ENCODE assay signal across 35 cellular contexts in the genomic region with DNA sequence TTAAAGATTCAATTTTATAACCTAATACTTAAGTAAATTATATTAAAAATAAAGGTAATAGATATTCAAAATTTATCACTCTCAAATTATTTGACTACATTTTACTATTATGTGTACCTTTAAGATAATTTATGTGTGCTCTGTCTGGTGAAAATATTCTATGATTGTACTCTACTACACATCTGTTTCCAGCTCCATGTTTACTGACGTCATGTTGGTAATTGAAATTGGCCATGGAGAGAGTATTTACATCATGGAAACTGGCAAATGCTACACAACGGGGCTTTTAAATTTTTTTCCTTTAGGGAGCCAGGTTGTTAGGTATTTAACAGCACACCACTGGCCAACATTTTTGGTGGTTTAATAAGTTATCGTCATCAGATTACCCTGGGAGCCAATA.
"Had no signal": no experiment of that assay in that cellular context is flagged by ENCODE, and none has a peak within 500 bp of the region (broad histone marks: within the 10 kb centered on the region; RNA-seq: fewer than 3 reads in every experiment).

No MANE protein-coding gene starts in this region.

- H3K9me3 ChIP-seq: MG63 had no signal

- H3K4me3 ChIP-seq: MG63 had no signal

- H3K9ac ChIP-seq: KMS-11 had no signal

- H3K36me3 ChIP-seq: MG63 had no signal

- DNase-seq: Karpas-422, Kasumi-1, KG1, MG63, MM.1S, MV-4-11, NCI-H1048, NCI-H1092, NCI-H1092 treated with DMSO at 0.1 percent for 48 hours, NCI-H1105, NCI-H1105 treated with DMSO at 0.1 percent for 48 hours, NCI-H1417, NCI-H1417 treated with DMSO at 0.1 percent for 48 hours, NCI-H1436, NCI-H1436 treated with DMSO at 0.1 percent for 48 hours, NCI-H146, NCI-H1694, NCI-H1694 treated with DMSO at 0.1 percent for 48 hours, NCI-H187, NCI-H187 treated with DMSO at 0.1 percent for 48 hours, NCI-H1930, NCI-H2029, NCI-H2029 treated with DMSO at 0.1 percent for 48 hours, NCI-H2081, NCI-H2081 treated with DMSO at 0.1 percent for 48 hours, NCI-H2107, NCI-H2171, NCI-H2171 treated with DMSO at 0.1 percent for 48 hours, NCI-H2227 treated with DMSO at 0.1 percent for 48 hours, NCI-H226, NCI-H345, NCI-H446, NCI-H446 treated with DMSO at 0.1 percent for 48 hours, NCI-H510A had no signal

- H3K4me2 ChIP-seq: KMS-11 had no signal

- H3K27ac ChIP-seq: KMS-11 had no signal
